18 cellular contexts compared by ENCODE assay signal in the genomic region with DNA sequence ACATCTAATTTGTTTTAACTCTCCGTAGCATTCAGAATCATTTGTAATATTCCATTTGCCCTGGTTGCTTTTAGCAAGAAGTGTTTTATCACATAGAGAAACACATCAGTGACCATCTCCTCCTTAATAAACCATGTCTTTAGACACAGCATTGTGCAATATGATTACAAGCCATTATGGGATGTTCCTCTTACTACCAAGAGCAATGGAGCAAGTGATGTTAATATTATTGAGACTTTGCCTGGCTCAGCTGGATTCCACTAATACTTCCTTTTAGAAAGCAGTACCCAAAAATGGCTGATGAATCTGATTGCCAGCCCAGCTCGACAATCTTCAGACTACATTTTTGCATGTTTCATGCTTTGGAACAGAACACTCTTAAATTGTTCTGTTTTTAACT.
"Had no signal": no experiment of that assay in that cellular context is flagged by ENCODE, and none has a peak within 500 bp of the region (broad histone marks: within the 10 kb centered on the region; RNA-seq: fewer than 3 reads in every experiment).

No MANE protein-coding gene starts in this region.

- DNase-seq: activated CD4-positive, alpha-beta T cell treated with anti-CD3 and anti-CD28 coated beads, Interleukin-2, amount 10 ng/mL, durations not matched to agents 7 days and 5 days; activated CD8-positive, alpha-beta memory T cell treated with anti-CD3 and anti-CD28 coated beads for 24 hours; activated CD8-positive, alpha-beta memory T cell treated with anti-CD3 and anti-CD28 coated beads, Interleukin-2, amount 50 U/mL, for 48 hours; activated effector memory CD4-positive, alpha-beta T cell treated with anti-CD3 and anti-CD28 coated beads, Interleukin-2, amount 50 U/mL, for 16 hours; activated naive CD4-positive, alpha-beta T cell treated with anti-CD3 and anti-CD28 coated beads, Interleukin-2, amount 50 U/mL, for 16 hours; activated T-cell treated with anti-CD3 and anti-CD28 coated beads, Interleukin-2, amount 50 U/mL, for 48 hours; cerebellar nuclear complex; cortex of kidney; erythroblast; lower lobe of right lung; natural killer cell; posterior cingulate gyrus; stimulated activated naive CD4-positive, alpha-beta T cell; T-helper 1 cell; T-helper 9 cell; thyroid gland had no signal

- H3K27me3 ChIP-seq: breast epithelium, thyroid gland had no signal

- H3K36me3 ChIP-seq: breast epithelium, lower lobe of right lung, thyroid gland had no signal

- ATAC-seq: activated CD4-positive, CD25-positive, alpha-beta regulatory T cell treated with anti-CD3 and anti-CD28 coated beads, Interleukin-2, amount 50 U/mL, for 24 hours; lower lobe of right lung; natural killer cell had no signal

- H3K4me1 Mint-ChIP-seq: activated CD4-positive, alpha-beta T cell treated with anti-CD3 and anti-CD28 coated beads, Interleukin-2, amount 10 ng/mL, durations not matched to agents 7 days and 5 days; natural killer cell had no signal

- H3K9me3 Mint-ChIP-seq: activated CD4-positive, alpha-beta T cell treated with anti-CD3 and anti-CD28 coated beads, Interleukin-2, amount 10 ng/mL, durations not matched to agents 7 days and 5 days; natural killer cell had no signal

- H3K4me3 ChIP-seq: breast epithelium, lower lobe of right lung, thyroid gland had no signal

- H3K27ac Mint-ChIP-seq: activated CD4-positive, alpha-beta T cell treated with anti-CD3 and anti-CD28 coated beads, Interleukin-2, amount 10 ng/mL, durations not matched to agents 7 days and 5 days; natural killer cell had no signal

- H3K36me3 Mint-ChIP-seq: natural killer cell had no signal

- H3K9me3 ChIP-seq: breast epithelium, lower lobe of right lung, thyroid gland had no signal

- H3K4me3 Mint-ChIP-seq: activated CD4-positive, alpha-beta T cell treated with anti-CD3 and anti-CD28 coated beads, Interleukin-2, amount 10 ng/mL, durations not matched to agents 7 days and 5 days; natural killer cell had no signal

- H3K27me3 Mint-ChIP-seq: activated CD4-positive, alpha-beta T cell treated with anti-CD3 and anti-CD28 coated beads, Interleukin-2, amount 10 ng/mL, durations not matched to agents 7 days and 5 days had no signal

- H3K27ac ChIP-seq: lower lobe of right lung had no signal
